1 cellular context compared by ENCODE assay signal in the genomic region with DNA sequence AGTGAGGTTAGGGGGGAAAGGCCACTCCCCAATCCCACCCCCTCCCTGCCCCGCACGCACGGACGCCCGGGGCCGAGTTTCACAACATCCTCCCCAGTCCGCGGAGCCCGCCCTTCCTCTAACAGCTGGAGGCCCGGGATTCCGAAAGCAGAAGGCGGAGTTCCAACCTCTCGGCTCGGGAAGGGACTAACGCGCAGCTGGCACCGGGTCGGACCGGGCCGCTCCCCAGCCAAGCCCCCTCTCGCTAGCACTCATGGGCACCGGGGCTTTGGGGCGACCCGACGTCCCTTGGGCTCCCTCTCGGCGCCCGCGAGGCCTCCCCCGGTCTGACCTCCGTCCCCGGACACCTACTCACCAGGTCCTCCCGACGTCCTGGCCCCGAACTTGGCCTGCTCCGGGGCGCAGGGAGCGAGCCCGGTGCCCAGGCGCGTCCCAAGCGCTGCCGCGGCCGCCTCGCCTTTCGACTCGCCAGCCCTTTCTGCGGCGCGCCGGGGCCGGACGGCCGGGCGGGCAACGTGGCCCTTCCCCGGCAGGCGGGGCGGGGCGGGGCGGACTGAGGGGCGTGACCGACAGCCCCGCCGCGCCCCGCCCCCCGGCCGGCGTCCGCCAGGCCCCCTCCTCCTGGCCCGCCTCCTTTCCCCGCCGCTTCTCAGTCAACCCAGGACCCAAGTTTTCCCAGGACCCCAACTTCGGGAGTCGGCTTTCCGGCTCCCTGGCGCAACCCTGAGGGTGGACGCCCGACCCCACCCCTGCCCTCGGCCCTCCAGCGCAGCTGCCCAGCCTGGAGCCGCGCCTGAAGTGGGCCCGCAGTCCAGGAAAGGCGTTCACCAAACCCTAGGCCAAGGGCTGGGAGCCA.
TF ChIP-seq lines count a peak whose summit lies in the region.

MGAT1 (minus strand) TSS at position 482 of the 856 bp plus-strand sequence. CDS start 9,835 bp downstream, outside the sequence.

TF ChIP-seq in HEK293, 187 proteins besides CTCF, POLR2A, EP300 and RAD21 (continued from another document and continues in another):
- no peak for TF ChIP-seq ZNF18 (tag by site-specific recombination; IDR thresholded peaks at IDR 0.05)
- TF ChIP-seq ZBTB26 (tag by site-specific recombination; optimal IDR thresholded peaks at IDR 0.05), result peak; percentile 88
- no peak for TF ChIP-seq ZNF645 (tag by site-specific recombination; IDR thresholded peaks at IDR 0.05)
- no peak for TF ChIP-seq ZNF776 (tag by site-specific recombination; IDR thresholded peaks at IDR 0.05; ENCODE audit: borderline replicate concordance)
- no peak for TF ChIP-seq ZBTB44 (tag by site-specific recombination; IDR thresholded peaks at IDR 0.05)
- no peak for TF ChIP-seq YY2 (tag by site-specific recombination; IDR thresholded peaks at IDR 0.05)
- TF ChIP-seq ZNF391 (tag by site-specific recombination; IDR thresholded peaks at IDR 0.05; ENCODE audit: borderline replicate concordance, low read depth), result peak; percentile 78; the same call in 1 of the 2 replicates
- TF ChIP-seq ZNF2 (tag by site-specific recombination; IDR thresholded peaks at IDR 0.05), result peak; percentile 80
- no peak for TF ChIP-seq HOXD13 (CRISPR knock-in tag; IDR thresholded peaks at IDR 0.05; ENCODE audit: borderline replicate concordance)
- TF ChIP-seq IKZF3 (tag by site-specific recombination; IDR thresholded peaks at IDR 0.05), result no peak
- no peak for TF ChIP-seq GLI2 (tag by site-specific recombination; IDR thresholded peaks at IDR 0.05; ENCODE audit: borderline replicate concordance, low read depth)
- TF ChIP-seq ZNF555 (tag by site-specific recombination; conservative IDR thresholded peaks at IDR 0.05), result no peak
- TF ChIP-seq, protein P1, sequence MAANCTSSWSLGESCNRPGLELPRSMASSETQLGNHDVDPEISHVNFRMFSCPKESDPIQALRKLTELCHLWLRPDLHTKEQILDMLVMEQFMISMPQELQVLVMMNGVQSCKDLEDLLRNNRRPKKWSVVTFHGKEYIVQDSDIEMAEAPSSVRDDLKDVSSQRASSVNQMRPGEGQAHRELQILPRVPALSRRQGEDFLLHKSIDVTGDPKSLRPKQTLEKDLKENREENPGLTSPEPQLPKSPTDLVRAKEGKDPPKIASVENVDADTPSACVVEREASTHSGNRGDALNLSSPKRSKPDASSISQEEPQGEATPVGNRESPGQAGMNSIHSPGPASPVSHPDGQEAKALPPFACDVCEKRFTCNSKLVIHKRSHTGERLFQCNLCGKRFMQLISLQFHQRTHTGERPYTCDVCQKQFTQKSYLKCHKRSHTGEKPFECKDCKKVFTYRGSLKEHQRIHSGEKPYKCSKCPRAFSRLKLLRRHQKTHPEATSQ (tag by site-specific recombination; IDR thresholded peaks at IDR 0.05), result peak; percentile 72; the same call in 1 of the 2 replicates
- TF ChIP-seq ZNF211 (tag by site-specific recombination; IDR thresholded peaks at IDR 0.05; ENCODE audit: low read depth), result no peak
- peak; percentile 82 for TF ChIP-seq HIC1 (tag by site-specific recombination; IDR thresholded peaks at IDR 0.05)
- TF ChIP-seq ZNF830 (tag by site-specific recombination; IDR thresholded peaks at IDR 0.05; ENCODE audit: low read depth), result no peak
- no peak for TF ChIP-seq ZNF571 (tag by site-specific recombination; IDR thresholded peaks at IDR 0.05)
- no peak for TF ChIP-seq ZNF155 (tag by site-specific recombination; IDR thresholded peaks at IDR 0.05)
- TF ChIP-seq ZNF518A (tag by site-specific recombination; conservative IDR thresholded peaks at IDR 0.05; ENCODE audit: low read depth), result no peak
- TF ChIP-seq ZNF169 (tag by site-specific recombination; IDR thresholded peaks at IDR 0.05), result no peak
- no peak for TF ChIP-seq ZNF558 (tag by site-specific recombination; IDR thresholded peaks at IDR 0.05)
- TF ChIP-seq ZNF248 (tag by site-specific recombination; IDR thresholded peaks at IDR 0.05), result no peak
- 0 out of 2 replicates have a peak, but pooled peaks have one; percentile 29 for TF ChIP-seq ZNF423 (tag by site-specific recombination; IDR thresholded peaks at IDR 0.05)
- TF ChIP-seq ZFP3 (tag by site-specific recombination; IDR thresholded peaks at IDR 0.05; ENCODE audit: low read depth), result no peak
- peak; percentile 66 for TF ChIP-seq SP7 (tag by site-specific recombination; IDR thresholded peaks at IDR 0.05)
- TF ChIP-seq ZNF112 (tag by site-specific recombination; IDR thresholded peaks at IDR 0.05), result no peak
- TF ChIP-seq ZNF404 (tag by site-specific recombination; IDR thresholded peaks at IDR 0.05), result no peak
- no peak for TF ChIP-seq ZNF19 (tag by site-specific recombination; IDR thresholded peaks at IDR 0.05; ENCODE audit: low read depth)
- TF ChIP-seq, protein P2, sequence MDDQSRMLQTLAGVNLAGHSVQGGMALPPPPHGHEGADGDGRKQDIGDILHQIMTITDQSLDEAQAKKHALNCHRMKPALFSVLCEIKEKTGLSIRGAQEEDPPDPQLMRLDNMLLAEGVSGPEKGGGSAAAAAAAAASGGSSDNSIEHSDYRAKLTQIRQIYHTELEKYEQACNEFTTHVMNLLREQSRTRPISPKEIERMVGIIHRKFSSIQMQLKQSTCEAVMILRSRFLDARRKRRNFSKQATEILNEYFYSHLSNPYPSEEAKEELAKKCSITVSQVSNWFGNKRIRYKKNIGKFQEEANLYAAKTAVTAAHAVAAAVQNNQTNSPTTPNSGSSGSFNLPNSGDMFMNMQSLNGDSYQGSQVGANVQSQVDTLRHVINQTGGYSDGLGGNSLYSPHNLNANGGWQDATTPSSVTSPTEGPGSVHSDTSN (CRISPR knock-in tag; IDR thresholded peaks at IDR 0.05), result no peak
- TF ChIP-seq FEZF1 (tag by site-specific recombination; IDR thresholded peaks at IDR 0.05), result no peak
- no peak for TF ChIP-seq ZNF521 (tag by site-specific recombination; IDR thresholded peaks at IDR 0.05)
- no peak for TF ChIP-seq ZNF670 (tag by site-specific recombination; IDR thresholded peaks at IDR 0.05; ENCODE audit: low read depth)
- TF ChIP-seq ZNF37A (tag by site-specific recombination; IDR thresholded peaks at IDR 0.05), result no peak
- TF ChIP-seq ZNF791 (tag by site-specific recombination; IDR thresholded peaks at IDR 0.05), result no peak
- TF ChIP-seq ZBTB48 (tag by site-specific recombination; IDR thresholded peaks at IDR 0.05), result peak; percentile 45; the same call in 1 of the 2 replicates
- no peak for TF ChIP-seq ZNF529 (tag by site-specific recombination; IDR thresholded peaks at IDR 0.05; ENCODE audit: insufficient replicate concordance)
- TF ChIP-seq ZNF184 (tag by site-specific recombination; IDR thresholded peaks at IDR 0.05), result no peak
- TF ChIP-seq, protein P3, sequence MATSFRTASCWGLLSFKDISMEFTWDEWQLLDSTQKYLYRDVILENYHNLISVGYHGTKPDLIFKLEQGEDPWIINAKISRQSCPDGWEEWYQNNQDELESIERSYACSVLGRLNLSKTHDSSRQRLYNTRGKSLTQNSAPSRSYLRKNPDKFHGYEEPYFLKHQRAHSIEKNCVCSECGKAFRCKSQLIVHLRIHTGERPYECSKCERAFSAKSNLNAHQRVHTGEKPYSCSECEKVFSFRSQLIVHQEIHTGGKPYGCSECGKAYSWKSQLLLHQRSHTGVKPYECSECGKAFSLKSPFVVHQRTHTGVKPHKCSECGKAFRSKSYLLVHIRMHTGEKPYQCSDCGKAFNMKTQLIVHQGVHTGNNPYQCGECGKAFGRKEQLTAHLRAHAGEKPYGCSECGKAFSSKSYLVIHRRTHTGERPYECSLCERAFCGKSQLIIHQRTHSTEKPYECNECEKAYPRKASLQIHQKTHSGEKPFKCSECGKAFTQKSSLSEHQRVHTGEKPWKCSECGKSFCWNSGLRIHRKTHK (tag by site-specific recombination; IDR thresholded peaks at IDR 0.05), result no peak
- no peak for TF ChIP-seq ZNF626 (tag by site-specific recombination; IDR thresholded peaks at IDR 0.05)
- peak; percentile 29; the same call in 1 of the 2 replicates for TF ChIP-seq ZNF24 (tag by site-specific recombination; IDR thresholded peaks at IDR 0.05)
- no peak for TF ChIP-seq SETDB1 (IDR thresholded peaks at IDR 0.05; ENCODE audit: insufficient read length, low read length)
- TF ChIP-seq ZNF548 (tag by site-specific recombination; IDR thresholded peaks at IDR 0.05), result no peak
- TF ChIP-seq ZBTB7A (tag by site-specific recombination; IDR thresholded peaks at IDR 0.05; ENCODE audit: low read depth), result 0 out of 2 replicates have a peak, but pooled peaks have one; percentile 47
